9 cellular contexts compared by ENCODE assay signal in genomic region chr7:75727881-75728592, GRCh38. TPM values are rescaled to one million over a fixed set of nuclear protein-coding genes. Genes with fewer than 3 reads are reported as not detected.
A peak's percentile ranks its signal among the peaks of the same experiment; 100 is the strongest.
DNase-seq lines count a peak whose midpoint lies in the region; ATAC-seq and TF ChIP-seq lines count a peak whose summit lies in the region.
"Had no signal": no experiment of that assay in that cellular context is flagged by ENCODE, and none has a peak within 500 bp of the region (broad histone marks: within the 10 kb centered on the region; RNA-seq: fewer than 3 reads in every experiment).

No MANE protein-coding gene starts in this region.

- TF ChIP-seq POLR2A in esophagus muscularis mucosa (IDR thresholded peaks at IDR 0.05; ENCODE audit: low read depth), result no peak

- H2AFZ ChIP-seq in PC-9, result peak overlapping the region; percentile 62
- peak overlapping the region; percentile 90 for H2AFZ ChIP-seq in osteoblast (ENCODE audit: low read length)

- H3K27me3 ChIP-seq in PC-9 (ENCODE audit: insufficient read depth, low read depth) (no peaks in the 10 kb centered on the region), osteoblast (ENCODE audit: insufficient read depth, low read length) (no peaks in the 10 kb centered on the region), esophagus muscularis mucosa (no peaks in the 10 kb centered on the region)

- peak overlapping the region; percentile 59 for H3K4me2 ChIP-seq in PC-9
- H3K4me2 ChIP-seq in osteoblast (ENCODE audit: insufficient read depth, low read length), result peak overlapping the region; percentile 10

- peaks cover 36% of the 10 kb centered on the region for H3K4me1 Mint-ChIP-seq in HFFc6 (ENCODE audit: low read depth)

- TSS peak; percentile 88 for BruUV-seq in PC-9 (replicated peaks; lab: Mats Ljungman, UMichigan)

- H3K9me3 Mint-ChIP-seq in HFFc6, result no peaks in the 10 kb centered on the region
- H3K9me3 Mint-ChIP-seq: memory B cell had no signal

- CTCF ChIA-PET in PC-9 (lab: Charles Lee), result interaction anchor here (0.6 kb wide), 1 partner anchor 24 kb away, joined by 17 read pairs; no protein-coding TSS in a partner anchor

- ATAC-seq in GM19463 (IDR thresholded peaks at IDR 0.05; ENCODE audit: unreplicated experiment), result no peak

- H3K4me3 ChIP-seq in PC-9 (no peak overlapping the region; the same call in 1 of the 2 replicates), coronary artery (peak overlapping the region; percentile 10), osteoblast (ENCODE audit: insufficient read depth, low read length) (no peak overlapping the region), esophagus muscularis mucosa (no peak overlapping the region)
- H3K4me3 ChIP-seq: SK-N-MC had no signal

- H3K27me3 Mint-ChIP-seq in HFFc6 (ENCODE audit: insufficient read depth), result no peaks in the 10 kb centered on the region; the same call in 1 of the 2 replicates
- H3K27me3 Mint-ChIP-seq: memory B cell had no signal

- H3K79me2 ChIP-seq in PC-9 (ENCODE audit: low read depth) (no peaks in the 10 kb centered on the region), osteoblast (ENCODE audit: insufficient read depth, low read length) (no peaks in the 10 kb centered on the region)

- H3K27ac ChIP-seq in PC-9 (peak overlapping the region; percentile 11; the same call in 1 of the 2 replicates), coronary artery (peak overlapping the region; percentile 35 to 78), osteoblast (ENCODE audit: low read depth, low read length) (peak overlapping the region; percentile 53), esophagus muscularis mucosa (replicated peaks in 1 of 4) (no peak overlapping the region)
- H3K27ac ChIP-seq: SK-N-MC had no signal

- intact Hi-C loops in PC-9 (cut with micrococcal nuclease; ENCODE audit: unreplicated experiment) (loop anchor here (5.0 kb wide), 1 partner anchor 111 kb away; no protein-coding TSS in a partner anchor), esophagus muscularis mucosa (cut with DNase I) (no loop called here)

- H3K36me3 Mint-ChIP-seq in HFFc6 (ENCODE audit: low read depth), result peaks cover 12% of the 10 kb centered on the region
- H3K36me3 Mint-ChIP-seq: memory B cell had no signal

- H3K9me3 ChIP-seq in PC-9 (ENCODE audit: insufficient read depth, low read depth) (no peaks in the 10 kb centered on the region), osteoblast (ENCODE audit: low read depth, low read length) (no peaks in the 10 kb centered on the region), esophagus muscularis mucosa (no peaks in the 10 kb centered on the region)

- H3K4me1 ChIP-seq in PC-9 (replicated peaks; ENCODE audit: insufficient read depth) (peaks cover 18% of the 10 kb centered on the region), osteoblast (ENCODE audit: insufficient read depth, low read length) (peaks cover 16% of the 10 kb centered on the region), esophagus muscularis mucosa (peaks cover 10 to 14% (median 12%) of the 10 kb centered on the region in 4 donors)

- TF ChIP-seq CTCF in HFFc6 (IDR thresholded peaks at IDR 0.05) (no peak), PC-9 (conservative IDR thresholded peaks at IDR 0.05) (no peak), coronary artery (IDR thresholded peaks at IDR 0.05) (no peak), osteoblast (IDR thresholded peaks at IDR 0.05; ENCODE audit: extremely low read depth, low read depth, low read length) (no peak), esophagus muscularis mucosa (IDR thresholded peaks at IDR 0.05) (no peak)

- 79% methylated on average over 7 of the region's 8 CpGs for WGBS in esophagus muscularis mucosa

- H4K20me1 ChIP-seq in PC-9 (ENCODE audit: insufficient read depth), result no peaks in the 10 kb centered on the region
- no peaks in the 10 kb centered on the region for H4K20me1 ChIP-seq in osteoblast (ENCODE audit: insufficient read depth, low read length)

- H3K9me2 ChIP-seq in PC-9 (ENCODE audit: insufficient read depth), result no peaks in the 10 kb centered on the region

- no peak for TF ChIP-seq EP300 in esophagus muscularis mucosa (IDR thresholded peaks at IDR 0.05)

- H3K27ac Mint-ChIP-seq in HFFc6, result peak overlapping the region; percentile 51

- no peak for DNase-seq in HFFc6
- DNase-seq in PC-9, result peak; percentile 57 to 94
- no peak for DNase-seq in coronary artery (ENCODE audit: low spot score)
- DNase-seq in osteoblast (ENCODE audit: insufficient read length, low spot score, missing footprints), result no peak
- no peak for DNase-seq in DMS53 treated with DMSO at 0.1 percent for 48 hours (lab: John Stamatoyannopoulos, UW; ENCODE audit: unreplicated experiment)
- no peak for DNase-seq in esophagus muscularis mucosa (ENCODE audit: extremely low spot score)

- POLR2A ChIA-PET in PC-9 (lab: Charles Lee; ENCODE audit: unreplicated experiment), result interaction anchor here (0.6 kb wide), 1 partner anchor 13 kb away, joined by 12 read pairs; no protein-coding TSS in a partner anchor

- H3F3A ChIP-seq in PC-9 (ENCODE audit: insufficient read depth, low read depth), result peaks cover 15% of the 10 kb centered on the region

- no peak overlapping the region; the same call in 1 of the 2 replicates for H3K4me3 Mint-ChIP-seq in HFFc6
- H3K4me3 Mint-ChIP-seq: memory B cell had no signal

- no peaks in the 10 kb centered on the region for H3K36me3 ChIP-seq in PC-9 (ENCODE audit: low read depth)
- no peaks in the 10 kb centered on the region for H3K36me3 ChIP-seq in osteoblast (ENCODE audit: insufficient read depth, low read length)
- peaks cover 0 to 3% (median 0%) of the 10 kb centered on the region in 4 donors for H3K36me3 ChIP-seq in esophagus muscularis mucosa

RNA-seq across cellular contexts. Expression of gene HIP1, which starts 10.7 kb away (rescaled TPM):
- total RNA-seq in HFFc6 (2021; fragmentation: NEBNext Ultra II Directional; extraction: Animal tissue kit (Norgen Biotek cat#: 25700)), result 10 to 100 TPM; 15.1 to 32.2 (median 28.7) TPM
- total RNA-seq in PC-9 (2021) (32.0 and 35.8 TPM in 2 replicates), osteoblast (24.2 and 25.7 TPM in 2 replicates), esophagus muscularis mucosa (10 to 100 TPM; 15.8 to 33.2 (median 22.8) TPM)

RNA-seq across cellular contexts. Expression of gene CCL26, which starts 44.0 kb away (rescaled TPM):
- total RNA-seq in HFFc6 (2021; fragmentation: NEBNext Ultra II Directional; extraction: Animal tissue kit (Norgen Biotek cat#: 25700)), result 1 to 10 TPM; 2.9 to 6.3 (median 4.4) TPM
- total RNA-seq in PC-9 (2021) (not detected in 2 replicates), osteoblast (1.1 and 1.5 TPM in 2 replicates), esophagus muscularis mucosa (1 to 10 TPM in 2 of 4 donors, not detected in 2; 1.2 to 2.0 TPM)

Comparison
In these comparisons a context has a peak if more than half of its experiments do, and no peak if none do; other contexts are left out.
1. DNase-seq: peak in PC-9 (2 of 2); none in HFFc6 (single experiment), coronary artery (single experiment), osteoblast (single experiment), DMS53 treated with DMSO at 0.1 percent for 48 hours (single experiment) and esophagus muscularis mucosa (single experiment).
2. H3K27ac ChIP-seq: peak in PC-9 (single experiment), coronary artery (2 of 2) and osteoblast (single experiment); none in esophagus muscularis mucosa (0 of 4).